13 cellular contexts compared by ENCODE assay signal in genomic region chr9:98091735-98092632, GRCh38. TPM values are rescaled to one million over a fixed set of nuclear protein-coding genes. Genes with fewer than 3 reads are reported as not detected.
DNase-seq lines count a peak whose midpoint lies in the region; ATAC-seq and TF ChIP-seq lines count a peak whose summit lies in the region.
"Had no signal": no experiment of that assay in that cellular context is flagged by ENCODE, and none has a peak within 500 bp of the region (broad histone marks: within the 10 kb centered on the region; RNA-seq: fewer than 3 reads in every experiment).

No MANE protein-coding gene starts in this region.

- H3K9me3 Mint-ChIP-seq in stimulated activated naive CD8-positive, alpha-beta T cell treated with anti-CD3 and anti-CD28 coated beads, Interleukin-15, Interleukin-2, amounts not matched to agents 100 ng/mL and 50 ng/mL, for 24 hours, result no peaks in the 10 kb centered on the region
- H3K9me3 Mint-ChIP-seq: brain had no signal

- peak overlapping the region; percentile 46 for H3K27ac Mint-ChIP-seq in stimulated activated naive CD8-positive, alpha-beta T cell treated with anti-CD3 and anti-CD28 coated beads, Interleukin-15, Interleukin-2, amounts not matched to agents 100 ng/mL and 50 ng/mL, for 24 hours

- H3K27me3 Mint-ChIP-seq in stimulated activated naive CD8-positive, alpha-beta T cell treated with anti-CD3 and anti-CD28 coated beads, Interleukin-15, Interleukin-2, amounts not matched to agents 100 ng/mL and 50 ng/mL, for 24 hours, result no peaks in the 10 kb centered on the region

- H3K4me3 ChIP-seq in transverse colon (no peak overlapping the region), right atrium auricular region (no peak overlapping the region)
- H3K4me3 ChIP-seq: BLaER1 treated with 17β-estradiol and CSF1 and Interleukin-3, amounts not matched to agents 10 nM and 100 nM; esophagus squamous epithelium had no signal

- peaks cover 0 to 8% (median 3%) of the 10 kb centered on the region in 4 donors for H3K4me1 ChIP-seq in transverse colon
- H3K4me1 ChIP-seq in right atrium auricular region, result peaks cover 0 to 10% of the 10 kb centered on the region in 2 donors

- H3K36me3 Mint-ChIP-seq in stimulated activated naive CD8-positive, alpha-beta T cell treated with anti-CD3 and anti-CD28 coated beads, Interleukin-15, Interleukin-2, amounts not matched to agents 100 ng/mL and 50 ng/mL, for 24 hours (ENCODE audit: low read depth), result peaks cover 57% of the 10 kb centered on the region

- H3K27ac ChIP-seq in angular gyrus (ENCODE audit: low read depth, low read length) (peak overlapping the region; percentile 68), transverse colon (no peak overlapping the region), right atrium auricular region (no peak overlapping the region)
- H3K27ac ChIP-seq: BLaER1 treated with 17β-estradiol and CSF1 and Interleukin-3, amounts not matched to agents 10 nM and 100 nM; esophagus squamous epithelium had no signal

- H3K4me3 Mint-ChIP-seq in stimulated activated naive CD8-positive, alpha-beta T cell treated with anti-CD3 and anti-CD28 coated beads, Interleukin-15, Interleukin-2, amounts not matched to agents 100 ng/mL and 50 ng/mL, for 24 hours, result no peak overlapping the region

- TF ChIP-seq POLR2A in transverse colon (IDR thresholded peaks at IDR 0.05), result no peak

- TF ChIP-seq CTCF in transverse colon (IDR thresholded peaks at IDR 0.05), result no peak
- no peak for TF ChIP-seq CTCF in right atrium auricular region (IDR thresholded peaks at IDR 0.05)

- in situ Hi-C loops in transverse colon (cut with MboI; ENCODE audit: low pct_ligation_motif_present in 1 of 4, low pct_unique_long_range_greater_than_20kb in 1 of 4, low sequenced_read_pairs in 3 of 4), result loop anchor here in 2 of 4 donors (25.0 kb wide), 2 partner anchors 105 to 170 kb away; partner anchors contain the start of genes ANP32B (in 1 of the 2) and TBC1D2 (in 1 of the 2)

- H3K4me1 Mint-ChIP-seq in stimulated activated naive CD8-positive, alpha-beta T cell treated with anti-CD3 and anti-CD28 coated beads, Interleukin-15, Interleukin-2, amounts not matched to agents 100 ng/mL and 50 ng/mL, for 24 hours (ENCODE audit: low read depth), result peaks cover 23% of the 10 kb centered on the region

- no peak for TF ChIP-seq EP300 in transverse colon (IDR thresholded peaks at IDR 0.05; ENCODE audit: low read depth)

- no peaks in the 10 kb centered on the region for H3K9me3 ChIP-seq in transverse colon
- no peaks in the 10 kb centered on the region for H3K9me3 ChIP-seq in right atrium auricular region
- H3K9me3 ChIP-seq: esophagus squamous epithelium had no signal

- H3K27me3 ChIP-seq in transverse colon, result no peaks in the 10 kb centered on the region
- no peaks in the 10 kb centered on the region for H3K27me3 ChIP-seq in right atrium auricular region
- H3K27me3 ChIP-seq: BLaER1 treated with 17β-estradiol and CSF1 and Interleukin-3, amounts not matched to agents 10 nM and 100 nM; esophagus squamous epithelium had no signal

- no peak for DNase-seq in stimulated activated naive CD8-positive, alpha-beta T cell treated with anti-CD3 and anti-CD28 coated beads, Interleukin-15, Interleukin-2, amounts not matched to agents 100 U/mL and 50 U/mL, for 24 hours
- DNase-seq in iris pigment epithelial cell (ENCODE audit: low read depth), result peak; percentile 60
- DNase-seq in transverse colon, result peak; percentile 5
- no peak for DNase-seq in central memory CD4-positive, alpha-beta T cell
- no peak for DNase-seq in NOMO-1 treated with DMSO at 0.1 percent for 48 hours (lab: John Stamatoyannopoulos, UW; ENCODE audit: unreplicated experiment)
- no peak for DNase-seq in right atrium auricular region (ENCODE audit: low spot score)
- DNase-seq: esophagus squamous epithelium, kidney glomerular epithelial cell, NCI-H187 had no signal

- WGBS in transverse colon (ENCODE audit: low coverage in 1 of 2), 2 donors, result 81 to 83% methylated on average over 14 to 18 of the region's 18 CpGs

- ATAC-seq in stimulated activated naive CD8-positive, alpha-beta T cell treated with anti-CD3 and anti-CD28 coated beads, Interleukin-15, Interleukin-2, amounts not matched to agents 100 U/mL and 50 U/mL, for 24 hours, result no peak

- intact Hi-C loops in transverse colon (cut with DNase I; ENCODE audit: low total_unique reads), result no loop called here

- H3K36me3 ChIP-seq in transverse colon (no peaks in the 10 kb centered on the region), right atrium auricular region (no peaks in the 10 kb centered on the region)

RNA-seq across cellular contexts. Expression of gene TRIM14, which starts 27.0 kb away (rescaled TPM):
- total RNA-seq in transverse colon (10 to 100 TPM; 28.7 to 58.7 (median 53.8) TPM), right atrium auricular region (1 to 10 TPM; 1.8 to 2.0 TPM)

RNA-seq across cellular contexts. Expression of gene NANS, which starts 35.5 kb away (rescaled TPM):
- 100 to 1,000 TPM in 3 of 4 donors, 10 to 100 TPM in 1; 86.6 to 319 (median 269) TPM for total RNA-seq in transverse colon
- total RNA-seq in right atrium auricular region, result 10 to 100 TPM; 27.4 to 35.5 TPM

Comparison
In these comparisons a context has a peak if more than half of its experiments do, and no peak if none do; other contexts are left out.
1. DNase-seq: peak in iris pigment epithelial cell (single experiment) and transverse colon (single experiment); none in stimulated activated naive CD8-positive, alpha-beta T cell treated with anti-CD3 and anti-CD28 coated beads, Interleukin-15, Interleukin-2, amounts not matched to agents 100 U/mL and 50 U/mL, for 24 hours (single experiment), central memory CD4-positive, alpha-beta T cell (single experiment), NOMO-1 treated with DMSO at 0.1 percent for 48 hours (single experiment) and right atrium auricular region (single experiment).
2. RNA of gene TRIM14, which starts 27.0 kb away (total RNA-seq): 28.7 to 58.7 TPM in transverse colon; 1.8 to 2.0 TPM in right atrium auricular region; every median in the first group is over 4 times any median in the second.